ENCODE assay signal across 23 cellular contexts in genomic region chr1:205062895-205063294, GRCh38. TPM values are rescaled to one million over a fixed set of nuclear protein-coding genes. Genes with fewer than 3 reads are reported as not detected.
DNase-seq lines count a peak whose midpoint lies in the region; ATAC-seq, FAIRE-seq and TF ChIP-seq lines count a peak whose summit lies in the region.
"Had no signal": no experiment of that assay in that cellular context is flagged by ENCODE, and none has a peak within 500 bp of the region (broad histone marks: within the 10 kb centered on the region; RNA-seq: fewer than 3 reads in every experiment).

No MANE protein-coding gene starts in this region.

- TF ChIP-seq POLR2A in K562 (conservative IDR thresholded peaks at IDR 0.05) (no peak), H1 (IDR thresholded peaks at IDR 0.05; ENCODE audit: control extremely low read depth in 1 of 2, low read depth in 2 of 2, low read length in 2 of 2) (no peak), spleen (IDR thresholded peaks at IDR 0.05) (no peak)

- TF ChIP-seq EP300 in K562 (IDR thresholded peaks at IDR 0.05; ENCODE audit: low read length) (no peak), H1 (IDR thresholded peaks at IDR 0.05; ENCODE audit: borderline replicate concordance in 1 of 2, low read depth in 2 of 2, low read length in 2 of 2) (no peak)

- H3K36me3 ChIP-seq in K562 (ENCODE audit: control insufficient read depth, insufficient read depth, low read length) (no peaks in the 10 kb centered on the region), H1 (ENCODE audit: control insufficient read depth in 2 of 4, insufficient read depth in 4 of 4, low read length in 3 of 4) (no peaks in the 10 kb centered on the region), spleen (no peaks in the 10 kb centered on the region)
- H3K36me3 ChIP-seq: BE2C, BLaER1 had no signal

- in situ Hi-C loops in K562 (cut with MboI): loop anchor here (5.0 kb wide), 1 partner anchor 86 kb away; no protein-coding TSS in a partner anchor

- H2BK20ac ChIP-seq in H1 (ENCODE audit: low read length): no peak overlapping the region

- H3K9me3 ChIP-seq in K562 (replicated peaks; ENCODE audit: control insufficient read depth, insufficient read depth, low read depth, low read length) (no peaks in the 10 kb centered on the region), H1 (ENCODE audit: insufficient read depth in 2 of 2, low read depth in 1 of 2, low read length in 1 of 2) (no peaks in the 10 kb centered on the region), spleen (no peaks in the 10 kb centered on the region)
- H3K9me3 ChIP-seq: BE2C, BLaER1 had no signal

- CTCF ChIA-PET in K562 (lab: Yijun Ruan, JAX; ENCODE audit: low intra/inter-chr PET ratio): no interaction called here
- CTCF ChIA-PET in H1 (lab: Charles Lee; ENCODE audit: partially characterized antibody): interaction anchor here (0.7 to 38.9 kb wide), 24 partner anchors 12 to 256 kb away, joined by 3 to 1336 read pairs (median 10); partner anchors contain the start of gene CNTN2

- no peak for TF ChIP-seq RAD21 in K562 (CRISPR knock-in tag; conservative IDR thresholded peaks at IDR 0.05 in 1 of 2, IDR thresholded peaks at IDR 0.05 in 1 of 2)
- no peak for TF ChIP-seq RAD21 in H1 (IDR thresholded peaks at IDR 0.05 in 1 of 2, conservative IDR thresholded peaks at IDR 0.05 in 1 of 2; ENCODE audit: low read depth in 2 of 2, low read length in 2 of 2)

- no peak overlapping the region for H2BK120ac ChIP-seq in H1 (replicated peaks; ENCODE audit: low read depth, low read length)

- no peak overlapping the region for H3K23ac ChIP-seq in H1 (ENCODE audit: insufficient read length)

- H3K79me2 ChIP-seq in K562 (ENCODE audit: control insufficient read depth, insufficient read depth, low read length) (no peaks in the 10 kb centered on the region), H1 (ENCODE audit: control insufficient read depth in 1 of 2, insufficient read depth in 2 of 2, low read length in 2 of 2) (no peaks in the 10 kb centered on the region)

- no peak overlapping the region for H2BK12ac ChIP-seq in H1 (ENCODE audit: low read depth, low read length)

- no peak overlapping the region for H4K5ac ChIP-seq in H1 (ENCODE audit: insufficient read length, low read depth, low read length)

- H2AK5ac ChIP-seq in H1 (ENCODE audit: low read depth, low read length): no peak overlapping the region

- H3K56ac ChIP-seq in H1 (replicated peaks; ENCODE audit: insufficient read length, low read depth, low read length): no peak overlapping the region

- no peak overlapping the region for H3K4ac ChIP-seq in H1 (replicated peaks; ENCODE audit: insufficient read length, low read depth, low read length)

- no peak overlapping the region for H3K4me3 ChIP-seq in K562
- no peak overlapping the region for H3K4me3 ChIP-seq in H1 (ENCODE audit: extremely low read depth in 1 of 4, insufficient read depth in 2 of 4, low read depth in 3 of 4, low read length in 4 of 4)
- H3K4me3 ChIP-seq in spleen: no peak overlapping the region
- H3K4me3 ChIP-seq: BLaER1 had no signal

- peaks cover 17% of the 10 kb centered on the region for H4K20me1 ChIP-seq in K562 (replicated peaks; ENCODE audit: control insufficient read depth, insufficient read depth, low read length)
- H4K20me1 ChIP-seq in H1 (replicated peaks in 1 of 2; ENCODE audit: control insufficient read depth in 1 of 2, insufficient read depth in 2 of 2, low read length in 2 of 2): peaks cover 0 to 1% of the 10 kb centered on the region in 2 experiments
- H4K20me1 ChIP-seq: BLaER1 had no signal

- intact Hi-C loops in K562 (cut with micrococcal nuclease) (loop anchor here (1.0 to 10.0 kb wide), 2 partner anchors 193 to 258 kb away; no protein-coding TSS in a partner anchor), spleen (cut with DNase I; ENCODE audit: low total_unique reads) (loop anchor here (5.0 kb wide), 1 partner anchor 76 kb away; no protein-coding TSS in a partner anchor)

- WGBS in K562 (ENCODE audit: insufficient coverage, low coverage, missing lambda C conversion rate): 0% methylated on average over 3 of the region's 3 CpGs
- WGBS in H1 (ENCODE audit: extremely low coverage in 1 of 2, insufficient coverage in 1 of 2, insufficient read length in 1 of 2, insufficient replicate concordance in 2 of 2, low coverage in 1 of 2, low lambda C conversion rate in 2 of 2, missing lambda C conversion rate in 1 of 2), 2 experiments: 88% methylated on average over 3 of the region's 3 CpGs; no CpG with 5 or more reads in 1 of the 2 experiments
- 83 to 97% (median 88%) methylated on average over 3 of the region's 3 CpGs for WGBS in spleen, 5 donors

- H3K9ac ChIP-seq in K562 (ENCODE audit: insufficient read depth in 1 of 2, low read depth in 2 of 2, low read length in 2 of 2) (no peak overlapping the region), H1 (replicated peaks in 1 of 4; ENCODE audit: extremely low read depth in 1 of 4, low read depth in 3 of 4, low read length in 3 of 4) (no peak overlapping the region)
- H3K9ac ChIP-seq: BLaER1 had no signal

- no peak overlapping the region for H4K91ac ChIP-seq in H1 (replicated peaks; ENCODE audit: insufficient read length, low read length)

- H3K14ac ChIP-seq in H1 (ENCODE audit: insufficient read length): no peak overlapping the region

- H2BK5ac ChIP-seq in H1 (ENCODE audit: low read depth, low read length): no peak overlapping the region

- H2BK15ac ChIP-seq in H1 (ENCODE audit: low read length): no peak overlapping the region

- DNase-seq in K562 (ENCODE audit: extremely low read depth in 1 of 4, low spot score in 3 of 4) (no peak), H1 (ENCODE audit: low read depth in 1 of 2, low spot score in 2 of 2) (no peak), spleen (peak; percentile 4), DMS 273 treated with DMSO at 0.1 percent for 48 hours (lab: John Stamatoyannopoulos, UW) (no peak)
- DNase-seq: 8988T; ACHN; BE2C; C1 segment of cervical spinal cord; CD4-positive, alpha-beta memory T cell; CD4-positive, CD25-positive, alpha-beta regulatory T cell; COR-L47; DMS79 treated with DMSO at 0.1 percent for 48 hours; GF-D8 had no signal

- H3K23me2 ChIP-seq in H1 (ENCODE audit: low read depth, low read length): no peaks in the 10 kb centered on the region

- H3K27ac ChIP-seq in K562 (ENCODE audit: extremely low read depth, low read depth, low read length) (no peak overlapping the region), H1 (ENCODE audit: low read depth, low read length) (no peak overlapping the region), spleen (no peak overlapping the region)
- H3K27ac ChIP-seq: BLaER1 had no signal

- no peak overlapping the region for H3K18ac ChIP-seq in H1 (ENCODE audit: extremely low read depth, low read length)

- peaks cover 38 to 74% of the 10 kb centered on the region in 2 experiments for H3K27me3 ChIP-seq in K562 (ENCODE audit: control insufficient read depth in 2 of 2, insufficient read depth in 2 of 2, low read length in 2 of 2)
- H3K27me3 ChIP-seq in H1 (replicated peaks in 1 of 4; ENCODE audit: control insufficient read depth in 3 of 4, extremely low read depth in 1 of 4, insufficient read depth in 3 of 4, low read length in 3 of 4): no peaks in the 10 kb centered on the region
- H3K27me3 ChIP-seq in spleen (replicated peaks in 1 of 7): no peaks in the 10 kb centered on the region
- H3K27me3 ChIP-seq: BE2C, BLaER1 had no signal

- H2AFZ ChIP-seq in K562 (ENCODE audit: low read depth, low read length) (no peak overlapping the region), H1 (ENCODE audit: low read length) (no peak overlapping the region)

- TF ChIP-seq CTCF in K562 (IDR thresholded peaks at IDR 0.05 in 2 of 3, conservative IDR thresholded peaks at IDR 0.05 in 1 of 3; ENCODE audit: insufficient read depth in 2 of 3, low read depth in 1 of 3, low read length in 3 of 3): no peak
- TF ChIP-seq CTCF in H1 (IDR thresholded peaks at IDR 0.05; ENCODE audit: control extremely low read depth in 1 of 3, insufficient read depth in 1 of 3, low read depth in 1 of 3, low read length in 3 of 3): no peak
- no peak for TF ChIP-seq CTCF in spleen (IDR thresholded peaks at IDR 0.05 in 8 of 11, conservative IDR thresholded peaks at IDR 0.05 in 3 of 11)

- no peaks in the 10 kb centered on the region for H3K9me1 ChIP-seq in K562 (ENCODE audit: control insufficient read depth, insufficient read depth, low read length)

- peaks cover 0 to 23% of the 10 kb centered on the region in 2 experiments; a peak in 3 of 5 replicates for H3K4me1 ChIP-seq in K562 (replicated peaks in 1 of 2; ENCODE audit: control insufficient read depth in 2 of 2, insufficient read depth in 2 of 2, low read length in 2 of 2)
- H3K4me1 ChIP-seq in H1 (replicated peaks in 1 of 4; ENCODE audit: control insufficient read depth in 3 of 4, insufficient read depth in 4 of 4, low read length in 3 of 4): peaks cover 0 to 4% (median 2%) of the 10 kb centered on the region in 4 experiments; a peak in 4 of 7 replicates
- peaks cover 0 to 9% (median 6%) of the 10 kb centered on the region in 6 donors for H3K4me1 ChIP-seq in spleen
- H3K4me1 ChIP-seq: BE2C had no signal

- ATAC-seq in K562: no peak
- ATAC-seq in HG02642 (IDR thresholded peaks at IDR 0.05; ENCODE audit: poor library complexity, unreplicated experiment): no peak

- no peak overlapping the region for H4K8ac ChIP-seq in H1 (ENCODE audit: extremely low read depth, insufficient read depth, low read length)

- H3K4me2 ChIP-seq in K562 (ENCODE audit: insufficient read depth, low read length) (no peak overlapping the region), H1 (ENCODE audit: insufficient read depth in 1 of 2, low read depth in 2 of 2, low read length in 2 of 2) (no peak overlapping the region)
- H3K4me2 ChIP-seq: BLaER1 had no signal

- FAIRE-seq in K562 (lab: Jason Lieb, UNC) (peak; percentile 11), H1 (lab: Jason Lieb, UNC) (no peak)
- FAIRE-seq: A204.1, G401.6, GM12891, GM19239 had no signal

- no peaks in the 10 kb centered on the region for H3K79me1 ChIP-seq in H1 (ENCODE audit: low read depth, low read length)

- no TSS peak for BruUV-seq in K562 (replicated peaks; lab: Mats Ljungman, UMichigan)

- POLR2A ChIA-PET in K562 (lab: Yijun Ruan, JAX): interaction anchor here (0.6 to 2.0 kb wide), 7 partner anchors 8 to 201 kb away, joined by 3 to 11 read pairs (median 4); no protein-coding TSS in a partner anchor
- POLR2A ChIA-PET in H1 (lab: Charles Lee; ENCODE audit: partially characterized antibody): interaction anchor here (0.7 to 1.2 kb wide), 2 partner anchors 12 to 87 kb away, joined by 3 read pairs; no protein-coding TSS in a partner anchor

RNA-seq across cellular contexts. Expression of gene CNTN2, which starts 19.9 kb away (rescaled TPM):
- total RNA-seq in K562 (2011; cell fraction: chromatin; rRNA removed; ENCODE audit: low replicate concordance): not detected in 2 replicates
- not detected in 2 replicates for total RNA-seq in K562 (2011; cell fraction: nucleolus; rRNA removed)
- total RNA-seq in K562 (2011; cell fraction: nucleoplasm; rRNA removed): not detected in 2 replicates
- not detected in 2 replicates for total RNA-seq in K562 (2014; rRNA removed)
- not detected in 2 replicates for total RNA-seq in K562 (2014; rRNA removed; fragmentation: Illumina TruSeq; extraction: Trizol)
- total RNA-seq in K562 (2015; rRNA removed; fragmentation: Illumina TruSeq; extraction: Trizol): not detected in 2 replicates
- total RNA-seq in K562 (2021): not detected in 2 replicates
- polyA plus RNA-seq in K562 (2011; rRNA removed): not detected in 2 replicates
- not detected in 2 replicates for polyA plus RNA-seq in K562 (2011; cell fraction: cytosol; rRNA removed)
- polyA plus RNA-seq in K562 (2011; cell fraction: nucleus; rRNA removed): not detected in 2 replicates
- 0.06 and 0.17 TPM in 2 replicates for polyA plus RNA-seq in K562 (2012)
- polyA plus RNA-seq in K562 (2014; fragmentation: Illumina TruSeq; extraction: Trizol): not detected in 2 replicates
- polyA plus RNA-seq in K562 (2014; fragmentation: Nextera tagmentation; extraction: Ambion mirVana): not detected
- polyA plus RNA-seq in K562 (2014; rRNA removed): not detected in 2 replicates
- not detected in 2 replicates for polyA minus RNA-seq in K562 (2011; rRNA and poly(A)+ RNA removed)
- not detected in 2 replicates for polyA minus RNA-seq in K562 (2011; cell fraction: cytosol; rRNA and poly(A)+ RNA removed)
- not detected in 2 replicates for polyA minus RNA-seq in K562 (2011; cell fraction: nucleus; rRNA and poly(A)+ RNA removed)
- total RNA-seq in H1 (2021; fragmentation: NEBNext Ultra II Directional; extraction: Animal tissue kit (Norgen Biotek cat#: 25700)): 3.9 TPM in 2 replicates
- polyA plus RNA-seq in H1 (2011; rRNA removed): 1.2 and 2.3 TPM in 2 replicates
- 1.1 TPM for polyA plus RNA-seq in H1 (2011; cell fraction: cytosol; rRNA removed)
- polyA plus RNA-seq in H1 (2011; cell fraction: nucleus; rRNA removed): 4.8 TPM
- 2.1 to 2.4 TPM (median 2.3 TPM) in 4 replicates for polyA plus RNA-seq in H1 (2012, experiment 1 of 2)
- 1.4 TPM for polyA plus RNA-seq in H1 (2012, experiment 2 of 2)
- polyA plus RNA-seq in H1 (2013, experiment 1 of 2): 3.1 TPM
- 4.4 TPM for polyA plus RNA-seq in H1 (2013, experiment 2 of 2)
- 2.4 and 2.8 TPM in 2 replicates for polyA minus RNA-seq in H1 (2011; rRNA and poly(A)+ RNA removed)
- 3.8 TPM for polyA minus RNA-seq in H1 (2011; cell fraction: cytosol; rRNA and poly(A)+ RNA removed)
- 6.8 TPM for polyA minus RNA-seq in H1 (2011; cell fraction: nucleus; rRNA and poly(A)+ RNA removed)
- 1 to 10 TPM in 1 of 7 donors, under 1 TPM in 3, not detected in 3; 0.06 to 2.6 (median 0.27) TPM for total RNA-seq in spleen
- under 1 TPM; 0.02 to 0.38 (median 0.05) TPM for polyA plus RNA-seq in spleen
- total RNA-seq: A673; CD4-positive, alpha-beta memory T cell; CD4-positive, CD25-positive, alpha-beta regulatory T cell; CD8-positive, alpha-beta memory T cell had no signal
- polyA plus RNA-seq: AG04450; CD14-positive monocyte; CD4-positive, alpha-beta memory T cell; CD4-positive, CD25-positive, alpha-beta regulatory T cell; CD8-positive, alpha-beta memory T cell had no signal

RNA-seq across cellular contexts. Expression of gene TMEM81, which starts 21.4 kb away (rescaled TPM):
- 16.9 and 23.6 TPM in 2 replicates for total RNA-seq in K562 (2011; cell fraction: chromatin; rRNA removed; ENCODE audit: low replicate concordance)
- total RNA-seq in K562 (2011; cell fraction: nucleolus; rRNA removed): 11.1 and 12.3 TPM in 2 replicates
- 12.7 and 14.0 TPM in 2 replicates for total RNA-seq in K562 (2011; cell fraction: nucleoplasm; rRNA removed)
- total RNA-seq in K562 (2014; rRNA removed) (3.2 and 3.6 TPM in 2 replicates), K562 (2014; rRNA removed; fragmentation: Illumina TruSeq; extraction: Trizol) (5.4 and 5.7 TPM in 2 replicates), K562 (2015; rRNA removed; fragmentation: Illumina TruSeq; extraction: Trizol) (3.8 and 4.0 TPM in 2 replicates), K562 (2021) (5.0 and 5.2 TPM in 2 replicates), spleen (1 to 10 TPM; 2.6 to 3.9 (median 3.4) TPM)
- polyA plus RNA-seq in K562 (2011; rRNA removed) (6.1 and 6.5 TPM in 2 replicates), K562 (2014; fragmentation: Illumina TruSeq; extraction: Trizol) (4.4 and 4.5 TPM in 2 replicates), K562 (2014; fragmentation: Nextera tagmentation; extraction: Ambion mirVana) (1 to 10 TPM; 3.6 to 4.2 TPM), K562 (2014; rRNA removed) (4.9 and 5.9 TPM in 2 replicates), H1 (2011; rRNA removed) (1.3 and 2.1 TPM in 2 replicates), spleen (1 to 10 TPM; 2.4 to 5.4 (median 3.5) TPM)
- polyA plus RNA-seq in K562 (2011; cell fraction: cytosol; rRNA removed): 1.8 and 4.7 TPM in 2 replicates
- 3.1 and 4.5 TPM in 2 replicates for polyA plus RNA-seq in K562 (2011; cell fraction: nucleus; rRNA removed)
- 3.6 and 5.1 TPM in 2 replicates for polyA plus RNA-seq in K562 (2012)
- 14.6 and 18.9 TPM in 2 replicates for polyA minus RNA-seq in K562 (2011; rRNA and poly(A)+ RNA removed)
- 2.4 and 3.3 TPM in 2 replicates for polyA minus RNA-seq in K562 (2011; cell fraction: cytosol; rRNA and poly(A)+ RNA removed)
- polyA minus RNA-seq in K562 (2011; cell fraction: nucleus; rRNA and poly(A)+ RNA removed): 3.1 and 5.9 TPM in 2 replicates
- 5.8 and 5.9 TPM in 2 replicates for total RNA-seq in H1 (2021; fragmentation: NEBNext Ultra II Directional; extraction: Animal tissue kit (Norgen Biotek cat#: 25700))
- polyA plus RNA-seq in H1 (2011; cell fraction: cytosol; rRNA removed): 3.1 TPM
- polyA plus RNA-seq in H1 (2011; cell fraction: nucleus; rRNA removed): 1.3 TPM
- polyA plus RNA-seq in H1 (2012, experiment 1 of 2): 3.9 to 4.9 TPM (median 4.8 TPM) in 4 replicates
- polyA plus RNA-seq in H1 (2012, experiment 2 of 2): 0.56 TPM
- 1.7 TPM for polyA plus RNA-seq in H1 (2013, experiment 1 of 2)
- 1.9 TPM for polyA plus RNA-seq in H1 (2013, experiment 2 of 2)
- 4.8 and 6.8 TPM in 2 replicates for polyA minus RNA-seq in H1 (2011; rRNA and poly(A)+ RNA removed)
- 1.2 TPM for polyA minus RNA-seq in H1 (2011; cell fraction: cytosol; rRNA and poly(A)+ RNA removed)
- polyA minus RNA-seq in H1 (2011; cell fraction: nucleus; rRNA and poly(A)+ RNA removed): 6.8 TPM

RNA-seq across cellular contexts. Expression of gene RBBP5, which starts 58.9 kb away (rescaled TPM):
- 19.0 and 34.7 TPM in 2 replicates for total RNA-seq in K562 (2011; cell fraction: chromatin; rRNA removed; ENCODE audit: low replicate concordance)
- total RNA-seq in K562 (2011; cell fraction: nucleolus; rRNA removed): 11.5 and 13.0 TPM in 2 replicates
- 18.9 and 25.9 TPM in 2 replicates for total RNA-seq in K562 (2011; cell fraction: nucleoplasm; rRNA removed)
- total RNA-seq in K562 (2014; rRNA removed): 23.1 and 23.5 TPM in 2 replicates
- 37.4 and 38.7 TPM in 2 replicates for total RNA-seq in K562 (2014; rRNA removed; fragmentation: Illumina TruSeq; extraction: Trizol)
- total RNA-seq in K562 (2015; rRNA removed; fragmentation: Illumina TruSeq; extraction: Trizol): 31.1 and 34.9 TPM in 2 replicates
- 24.7 and 25.4 TPM in 2 replicates for total RNA-seq in K562 (2021)
- 21.3 and 29.1 TPM in 2 replicates for polyA plus RNA-seq in K562 (2011; rRNA removed)
- polyA plus RNA-seq in K562 (2011; cell fraction: cytosol; rRNA removed): 7.5 and 16.4 TPM in 2 replicates
- polyA plus RNA-seq in K562 (2011; cell fraction: nucleus; rRNA removed): 4.6 and 5.7 TPM in 2 replicates
- polyA plus RNA-seq in K562 (2012): 17.8 and 19.5 TPM in 2 replicates
- 26.1 and 31.9 TPM in 2 replicates for polyA plus RNA-seq in K562 (2014; fragmentation: Illumina TruSeq; extraction: Trizol)
- 10 to 100 TPM; 20.0 to 28.4 TPM for polyA plus RNA-seq in K562 (2014; fragmentation: Nextera tagmentation; extraction: Ambion mirVana)
- polyA plus RNA-seq in K562 (2014; rRNA removed): 17.2 and 20.7 TPM in 2 replicates
- 50.4 and 73.6 TPM in 2 replicates for polyA minus RNA-seq in K562 (2011; rRNA and poly(A)+ RNA removed)
- 17.9 and 25.6 TPM in 2 replicates for polyA minus RNA-seq in K562 (2011; cell fraction: cytosol; rRNA and poly(A)+ RNA removed)
- 6.1 and 10.8 TPM in 2 replicates for polyA minus RNA-seq in K562 (2011; cell fraction: nucleus; rRNA and poly(A)+ RNA removed)
- total RNA-seq in H1 (2021; fragmentation: NEBNext Ultra II Directional; extraction: Animal tissue kit (Norgen Biotek cat#: 25700)): 20.4 and 21.5 TPM in 2 replicates
- 6.7 and 7.6 TPM in 2 replicates for polyA plus RNA-seq in H1 (2011; rRNA removed)
- polyA plus RNA-seq in H1 (2011; cell fraction: cytosol; rRNA removed): 15.5 TPM
- polyA plus RNA-seq in H1 (2011; cell fraction: nucleus; rRNA removed): 3.6 TPM
- 8.4 to 12.3 TPM (median 10.8 TPM) in 4 replicates for polyA plus RNA-seq in H1 (2012, experiment 1 of 2)
- polyA plus RNA-seq in H1 (2012, experiment 2 of 2): 1.8 TPM
- polyA plus RNA-seq in H1 (2013, experiment 1 of 2): 10.5 TPM
- polyA plus RNA-seq in H1 (2013, experiment 2 of 2): 11.2 TPM
- 21.0 and 21.4 TPM in 2 replicates for polyA minus RNA-seq in H1 (2011; rRNA and poly(A)+ RNA removed)
- polyA minus RNA-seq in H1 (2011; cell fraction: cytosol; rRNA and poly(A)+ RNA removed): 11.5 TPM
- polyA minus RNA-seq in H1 (2011; cell fraction: nucleus; rRNA and poly(A)+ RNA removed): 7.6 TPM
- 10 to 100 TPM; 16.7 to 23.4 (median 18.3) TPM for total RNA-seq in spleen
- polyA plus RNA-seq in spleen: 1 to 10 TPM; 4.2 to 7.5 (median 4.6) TPM

Comparison
In these comparisons a context has a peak if more than half of its experiments do, and no peak if none do; other contexts are left out.
1. Of the 49 proteins assayed by ChIP-seq in both K562 and H1: peak only in K562: HDAC2; only in H1: KDM1A; in both: none; in neither: 47.